In the genomic region with DNA sequence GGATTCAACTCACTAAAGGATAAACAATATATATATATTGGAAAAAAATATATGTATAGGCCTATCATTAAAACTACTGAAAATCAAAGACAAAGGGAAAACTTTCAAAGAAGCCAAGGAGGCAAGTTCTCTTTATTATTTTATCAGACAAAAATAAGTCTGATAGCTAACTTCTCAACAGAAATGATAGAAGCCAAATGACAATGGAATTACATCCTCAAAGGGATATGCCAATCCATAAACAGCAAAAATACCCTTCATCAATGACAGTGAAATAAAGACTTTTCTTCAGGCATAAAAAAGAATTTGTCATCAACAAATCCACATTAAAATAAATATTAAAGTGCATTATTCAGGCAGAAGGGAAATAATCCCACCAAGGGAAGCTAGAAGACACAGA, we compare ENCODE assay signal across 4 cellular contexts.
TF ChIP-seq lines count a peak whose summit lies in the region.

No MANE protein-coding gene starts in this region.

TF ChIP-seq in HepG2, 621 proteins besides CTCF, POLR2A, EP300 and RAD21:
- TF ChIP-seq ZNF317 (CRISPR knock-in tag; IDR thresholded peaks at IDR 0.05) (peak; percentile 59; the same call in 1 of the 2 replicates), SNRNP70 (IDR thresholded peaks at IDR 0.05; ENCODE audit: low read depth, low read length) (no peak)
TF ChIP-seq in HepG2: peak in this region for 1.

TF ChIP-seq in HEK293, 187 proteins besides CTCF, POLR2A, EP300 and RAD21:
- TF ChIP-seq ZNF776 (tag by site-specific recombination; IDR thresholded peaks at IDR 0.05; ENCODE audit: borderline replicate concordance) (no peak), ZNF530 (tag by site-specific recombination; IDR thresholded peaks at IDR 0.05; ENCODE audit: low read depth) (no peak), ZNF558 (tag by site-specific recombination; IDR thresholded peaks at IDR 0.05) (0 out of 2 replicates have a peak, but pooled peaks have one; percentile 43), ZNF239 (tag by site-specific recombination; IDR thresholded peaks at IDR 0.05) (no peak), ZBTB48 (tag by site-specific recombination; IDR thresholded peaks at IDR 0.05) (no peak), ZNF654 (tag by site-specific recombination; IDR thresholded peaks at IDR 0.05; ENCODE audit: low read depth) (no peak), SETDB1 (IDR thresholded peaks at IDR 0.05; ENCODE audit: insufficient read length, low read length) (peak; percentile 51)
TF ChIP-seq in HEK293: peak in this region for 2.

TF ChIP-seq in WTC11, 78 proteins besides CTCF, POLR2A, EP300 and RAD21:
- TF ChIP-seq JAZF1 (CRISPR knock-in tag; IDR thresholded peaks at IDR 0.05): no peak
- TF ChIP-seq ZNF317 (CRISPR knock-in tag; IDR thresholded peaks at IDR 0.05; ENCODE audit: borderline replicate concordance, low read depth): peak; percentile 57; the same call in 1 of the 2 replicates

TF ChIP-seq in GM12878, 131 proteins besides CTCF, POLR2A, EP300 and RAD21:
- TF ChIP-seq TCF7 (IDR thresholded peaks at IDR 0.05; ENCODE audit: borderline replicate concordance) (peak; percentile 62), CBX5 (IDR thresholded peaks at IDR 0.05; ENCODE audit: low read depth) (peak; percentile 89; the same call in 1 of the 2 replicates), SMARCA5 (IDR thresholded peaks at IDR 0.05) (no peak), ZNF207 (IDR thresholded peaks at IDR 0.05; ENCODE audit: borderline replicate concordance) (no peak)
- TF ChIP-seq, protein P1, sequence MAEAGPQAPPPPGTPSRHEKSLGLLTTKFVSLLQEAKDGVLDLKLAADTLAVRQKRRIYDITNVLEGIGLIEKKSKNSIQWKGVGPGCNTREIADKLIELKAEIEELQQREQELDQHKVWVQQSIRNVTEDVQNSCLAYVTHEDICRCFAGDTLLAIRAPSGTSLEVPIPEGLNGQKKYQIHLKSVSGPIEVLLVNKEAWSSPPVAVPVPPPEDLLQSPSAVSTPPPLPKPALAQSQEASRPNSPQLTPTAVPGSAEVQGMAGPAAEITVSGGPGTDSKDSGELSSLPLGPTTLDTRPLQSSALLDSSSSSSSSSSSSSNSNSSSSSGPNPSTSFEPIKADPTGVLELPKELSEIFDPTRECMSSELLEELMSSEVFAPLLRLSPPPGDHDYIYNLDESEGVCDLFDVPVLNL (IDR thresholded peaks at IDR 0.05; ENCODE audit: low read depth, low read length): no peak
